ENCODE assay signal across 8 cellular contexts in the genomic region with DNA sequence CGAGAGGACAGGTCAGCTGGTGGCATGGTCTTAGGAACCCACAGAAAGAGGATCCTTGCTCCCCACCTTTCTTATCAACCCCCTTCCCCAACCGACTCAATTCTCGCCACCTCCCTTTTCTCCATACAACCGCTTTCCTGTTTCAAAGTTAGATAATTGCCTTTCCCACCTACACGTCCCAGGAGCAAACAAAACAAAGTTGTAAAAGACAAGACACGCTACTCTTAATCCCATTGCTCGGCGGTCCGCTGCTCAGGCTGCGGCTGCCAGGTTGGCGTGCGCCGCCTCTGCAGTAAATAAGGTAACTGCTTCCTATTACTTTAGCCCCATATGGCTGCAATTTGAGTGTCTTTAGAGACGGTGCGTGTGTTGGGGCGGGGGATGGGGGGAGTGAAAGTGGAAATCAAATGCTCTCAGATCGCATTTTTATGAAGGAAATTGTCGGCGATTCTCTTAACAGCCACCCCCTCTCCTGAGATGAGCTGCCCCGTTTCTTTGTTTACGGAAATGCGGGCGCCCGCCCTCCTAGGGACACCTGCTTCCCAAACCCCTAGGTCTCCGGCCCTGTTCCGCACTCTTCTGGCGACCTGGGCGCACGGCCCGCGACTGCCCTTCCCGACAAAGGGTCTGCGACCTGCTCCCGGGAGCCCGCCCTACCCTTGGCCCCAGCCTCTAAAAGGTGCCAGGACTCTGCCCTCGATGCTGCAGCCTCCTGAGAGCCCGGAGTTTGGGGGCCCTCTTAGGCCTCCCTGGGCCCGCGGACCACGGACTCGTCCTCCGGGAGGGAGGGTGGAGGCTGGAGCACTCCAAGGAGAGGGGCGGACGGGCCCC. TPM values are rescaled to one million over a fixed set of nuclear protein-coding genes. Genes with fewer than 3 reads are reported as not detected.
DNase-seq lines count a peak whose midpoint lies in the region; ATAC-seq and TF ChIP-seq lines count a peak whose summit lies in the region.

No MANE protein-coding gene starts in this region.

- H3K27ac ChIP-seq in MM.1S (ENCODE audit: low read length) (no peak overlapping the region), transverse colon (no peak overlapping the region)

- 2 to 3% methylated on average over 12 to 32 of the region's 44 CpGs for WGBS in transverse colon (ENCODE audit: low coverage in 1 of 2), 2 donors

- H3K79me2 ChIP-seq in MM.1S (ENCODE audit: low read length), result no peaks in the 10 kb centered on the region

- H4K20me1 ChIP-seq in MM.1S (ENCODE audit: insufficient read depth, low read length), result no peaks in the 10 kb centered on the region

- no peaks in the 10 kb centered on the region for H3K9me3 ChIP-seq in MM.1S (replicated peaks; ENCODE audit: insufficient read depth, low read length)
- H3K9me3 ChIP-seq in iPS-15b (ENCODE audit: control insufficient read depth, insufficient read depth, low read length), result no peaks in the 10 kb centered on the region
- no peaks in the 10 kb centered on the region for H3K9me3 ChIP-seq in transverse colon

- TF ChIP-seq EP300 in transverse colon (IDR thresholded peaks at IDR 0.05; ENCODE audit: low read depth), result no peak

- H3K36me3 Mint-ChIP-seq in WTC11, result no peaks in the 10 kb centered on the region

- H3K4me1 ChIP-seq in MM.1S (ENCODE audit: low read length), result peaks cover 9% of the 10 kb centered on the region
- H3K4me1 ChIP-seq in iPS-15b (ENCODE audit: control insufficient read depth, insufficient read depth, low read length), result peaks cover 17% of the 10 kb centered on the region
- H3K4me1 ChIP-seq in transverse colon, result peaks cover 18 to 66% (median 52%) of the 10 kb centered on the region in 4 donors

- no peak overlapping the region; the same call in 1 of the 2 replicates for H3K4me3 ChIP-seq in MM.1S (ENCODE audit: low read length)
- peak overlapping the region; percentile 37 for H3K4me3 ChIP-seq in iPS-15b (ENCODE audit: low read depth, low read length)
- peak overlapping the region in 3 of 4 donors; percentile 9 to 44 (median 15) for H3K4me3 ChIP-seq in transverse colon

- H3K36me3 ChIP-seq in MM.1S (replicated peaks; ENCODE audit: insufficient read depth, low read length), result no peaks in the 10 kb centered on the region
- no peaks in the 10 kb centered on the region for H3K36me3 ChIP-seq in iPS-15b (ENCODE audit: control insufficient read depth, insufficient read depth, low read length)
- no peaks in the 10 kb centered on the region for H3K36me3 ChIP-seq in transverse colon

- POLR2A ChIA-PET in WTC11 (lab: Charles Lee), result interaction anchor here (0.6 to 1.8 kb wide), 4 partner anchors 10 to 54 kb away, joined by 3 to 4 read pairs (median 3); no protein-coding TSS in a partner anchor

- CTCF ChIA-PET in WTC11 (lab: Charles Lee), result interaction anchor here (0.9 to 9.2 kb wide), 12 partner anchors 8 to 170 kb away, joined by 3 to 119 read pairs (median 6); a partner anchor contains a TSS

- H3K27me3 ChIP-seq in MM.1S (replicated peaks; ENCODE audit: insufficient read depth, low read length) (peaks cover 79% of the 10 kb centered on the region), iPS-15b (ENCODE audit: control insufficient read depth, insufficient read depth, low read length) (peaks cover 86% of the 10 kb centered on the region), transverse colon (peaks cover 80% of the 10 kb centered on the region)

- H3K4me3 Mint-ChIP-seq in WTC11, result peak overlapping the region; percentile 46

- H3K27me3 Mint-ChIP-seq in WTC11 (ENCODE audit: low read depth), result peaks cover 94% of the 10 kb centered on the region

- in situ Hi-C loops in transverse colon (cut with MboI; ENCODE audit: low pct_ligation_motif_present in 1 of 4, low pct_unique_long_range_greater_than_20kb in 1 of 4, low sequenced_read_pairs in 3 of 4), result loop anchor here in 2 of 4 donors (25.0 kb wide), 1 partner anchor 187 kb away; no protein-coding TSS in a partner anchor

- DNase-seq in NCI-H1417 (lab: John Stamatoyannopoulos, UW) (peak; percentile 54 to 80 (median 68)), NCI-H1417 treated with DMSO at 0.1 percent for 48 hours (lab: John Stamatoyannopoulos, UW) (no peak), MM.1S (no peak), WTC11 (ENCODE audit: low spot score) (peak; percentile 77), transverse colon (peak; percentile 63), T-helper 9 cell (no peak)

- no peak overlapping the region for H2AFZ ChIP-seq in MM.1S (ENCODE audit: low read length)

- intact Hi-C loops in transverse colon (cut with DNase I; ENCODE audit: low total_unique reads), result no loop called here

- H3K9me2 ChIP-seq in MM.1S (replicated peaks; ENCODE audit: insufficient read depth, low read length), result no peaks in the 10 kb centered on the region

- peaks cover 57% of the 10 kb centered on the region for H3K4me1 Mint-ChIP-seq in WTC11

- no peak overlapping the region for H3K27ac Mint-ChIP-seq in WTC11

- TF ChIP-seq POLR2A in transverse colon (IDR thresholded peaks at IDR 0.05), result no peak

- no peak overlapping the region for H3K9ac ChIP-seq in MM.1S (ENCODE audit: low read length)
- no peak overlapping the region for H3K9ac ChIP-seq in iPS-15b (ENCODE audit: low read depth, low read length)

- H3K4me2 ChIP-seq in MM.1S (ENCODE audit: low read depth, low read length), result peak overlapping the region; percentile 34

- no peaks in the 10 kb centered on the region for H3K9me3 Mint-ChIP-seq in WTC11

- H3F3A ChIP-seq in MM.1S (ENCODE audit: insufficient read depth, low read length), result no peaks in the 10 kb centered on the region

- no peak for TF ChIP-seq CTCF in MM.1S (IDR thresholded peaks at IDR 0.05; ENCODE audit: low read length)
- no peak for TF ChIP-seq CTCF in WTC11 (IDR thresholded peaks at IDR 0.05)
- no peak for TF ChIP-seq CTCF in transverse colon (IDR thresholded peaks at IDR 0.05)

- ATAC-seq in WTC11 (peak; percentile 15), HG03354 (IDR thresholded peaks at IDR 0.05; ENCODE audit: poor library complexity, severe bottlenecking, unreplicated experiment) (no peak)

TF ChIP-seq in WTC11, 78 proteins besides CTCF, POLR2A, EP300 and RAD21 (continues in another document):
- TF ChIP-seq ZNF232 (CRISPR knock-in tag; IDR thresholded peaks at IDR 0.05), result no peak
- TF ChIP-seq ZNF396 (CRISPR knock-in tag; IDR thresholded peaks at IDR 0.05; ENCODE audit: borderline replicate concordance), result no peak
- TF ChIP-seq KAT7 (CRISPR knock-in tag; IDR thresholded peaks at IDR 0.05; ENCODE audit: borderline replicate concordance), result 0 out of 2 replicates have a peak, but pooled peaks have one; percentile 46
- TF ChIP-seq FOXK1 (CRISPR knock-in tag; IDR thresholded peaks at IDR 0.05), result peak; percentile 69; the same call in 1 of the 2 replicates
- TF ChIP-seq TEAD1 (CRISPR knock-in tag; IDR thresholded peaks at IDR 0.05), result 0 out of 2 replicates have a peak, but pooled peaks have one; percentile 40
- TF ChIP-seq, protein P1, sequence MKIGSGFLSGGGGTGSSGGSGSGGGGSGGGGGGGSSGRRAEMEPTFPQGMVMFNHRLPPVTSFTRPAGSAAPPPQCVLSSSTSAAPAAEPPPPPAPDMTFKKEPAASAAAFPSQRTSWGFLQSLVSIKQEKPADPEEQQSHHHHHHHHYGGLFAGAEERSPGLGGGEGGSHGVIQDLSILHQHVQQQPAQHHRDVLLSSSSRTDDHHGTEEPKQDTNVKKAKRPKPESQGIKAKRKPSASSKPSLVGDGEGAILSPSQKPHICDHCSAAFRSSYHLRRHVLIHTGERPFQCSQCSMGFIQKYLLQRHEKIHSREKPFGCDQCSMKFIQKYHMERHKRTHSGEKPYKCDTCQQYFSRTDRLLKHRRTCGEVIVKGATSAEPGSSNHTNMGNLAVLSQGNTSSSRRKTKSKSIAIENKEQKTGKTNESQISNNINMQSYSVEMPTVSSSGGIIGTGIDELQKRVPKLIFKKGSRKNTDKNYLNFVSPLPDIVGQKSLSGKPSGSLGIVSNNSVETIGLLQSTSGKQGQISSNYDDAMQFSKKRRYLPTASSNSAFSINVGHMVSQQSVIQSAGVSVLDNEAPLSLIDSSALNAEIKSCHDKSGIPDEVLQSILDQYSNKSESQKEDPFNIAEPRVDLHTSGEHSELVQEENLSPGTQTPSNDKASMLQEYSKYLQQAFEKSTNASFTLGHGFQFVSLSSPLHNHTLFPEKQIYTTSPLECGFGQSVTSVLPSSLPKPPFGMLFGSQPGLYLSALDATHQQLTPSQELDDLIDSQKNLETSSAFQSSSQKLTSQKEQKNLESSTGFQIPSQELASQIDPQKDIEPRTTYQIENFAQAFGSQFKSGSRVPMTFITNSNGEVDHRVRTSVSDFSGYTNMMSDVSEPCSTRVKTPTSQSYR (CRISPR knock-in tag; IDR thresholded peaks at IDR 0.05), result peak; percentile 45; the same call in 1 of the 2 replicates
- TF ChIP-seq RORB (CRISPR knock-in tag; IDR thresholded peaks at IDR 0.05), result no peak
- TF ChIP-seq, protein P2, sequence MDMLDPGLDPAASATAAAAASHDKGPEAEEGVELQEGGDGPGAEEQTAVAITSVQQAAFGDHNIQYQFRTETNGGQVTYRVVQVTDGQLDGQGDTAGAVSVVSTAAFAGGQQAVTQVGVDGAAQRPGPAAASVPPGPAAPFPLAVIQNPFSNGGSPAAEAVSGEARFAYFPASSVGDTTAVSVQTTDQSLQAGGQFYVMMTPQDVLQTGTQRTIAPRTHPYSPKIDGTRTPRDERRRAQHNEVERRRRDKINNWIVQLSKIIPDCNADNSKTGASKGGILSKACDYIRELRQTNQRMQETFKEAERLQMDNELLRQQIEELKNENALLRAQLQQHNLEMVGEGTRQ (CRISPR knock-in tag; IDR thresholded peaks at IDR 0.05), result 0 out of 2 replicates have a peak, but pooled peaks have one; percentile 7
- TF ChIP-seq ZNF263 (CRISPR knock-in tag; IDR thresholded peaks at IDR 0.05; ENCODE audit: low read depth), result 0 out of 2 replicates have a peak, but pooled peaks have one; percentile 30

RNA-seq across cellular contexts. Expression of a gene that starts 3.7 kb away (rescaled TPM):
- 1.8 to 2.1 TPM (median 2.0 TPM) in 3 replicates for total RNA-seq in WTC11 (2021)
- 1 to 10 TPM; 1.5 to 4.4 (median 3.1) TPM for total RNA-seq in transverse colon

RNA-seq across cellular contexts. Expression of a gene that starts 22.6 kb away (rescaled TPM):
- total RNA-seq in WTC11 (2021), result 78.1 to 85.5 TPM (median 78.7 TPM) in 3 replicates
- under 1 TPM in 2 of 4 donors, not detected in 2; 0.27 to 0.64 TPM for total RNA-seq in transverse colon

RNA-seq across cellular contexts. Expression of a gene that starts 38.7 kb away (rescaled TPM):
- total RNA-seq in WTC11 (2021) (3.2 to 3.9 TPM (median 3.3 TPM) in 3 replicates), transverse colon (10 to 100 TPM in 1 of 4 donors, 1 to 10 TPM in 3; 6.6 to 25.1 (median 8.3) TPM)

Comparison
In these comparisons a context has a peak if more than half of its experiments do, and no peak if none do; other contexts are left out.
1. DNase-seq: peak in NCI-H1417 (3 of 3), WTC11 (single experiment) and transverse colon (single experiment); none in NCI-H1417 treated with DMSO at 0.1 percent for 48 hours (single experiment), MM.1S (single experiment) and T-helper 9 cell (single experiment).
2. RNA of a gene that starts 22.6 kb away (total RNA-seq): 78.1 to 85.5 TPM in WTC11; 0.27 to 0.64 TPM in transverse colon; every median in the first group is over 10 times any median in the second.